ENCODE assay signal across 8 cellular contexts in the genomic region with DNA sequence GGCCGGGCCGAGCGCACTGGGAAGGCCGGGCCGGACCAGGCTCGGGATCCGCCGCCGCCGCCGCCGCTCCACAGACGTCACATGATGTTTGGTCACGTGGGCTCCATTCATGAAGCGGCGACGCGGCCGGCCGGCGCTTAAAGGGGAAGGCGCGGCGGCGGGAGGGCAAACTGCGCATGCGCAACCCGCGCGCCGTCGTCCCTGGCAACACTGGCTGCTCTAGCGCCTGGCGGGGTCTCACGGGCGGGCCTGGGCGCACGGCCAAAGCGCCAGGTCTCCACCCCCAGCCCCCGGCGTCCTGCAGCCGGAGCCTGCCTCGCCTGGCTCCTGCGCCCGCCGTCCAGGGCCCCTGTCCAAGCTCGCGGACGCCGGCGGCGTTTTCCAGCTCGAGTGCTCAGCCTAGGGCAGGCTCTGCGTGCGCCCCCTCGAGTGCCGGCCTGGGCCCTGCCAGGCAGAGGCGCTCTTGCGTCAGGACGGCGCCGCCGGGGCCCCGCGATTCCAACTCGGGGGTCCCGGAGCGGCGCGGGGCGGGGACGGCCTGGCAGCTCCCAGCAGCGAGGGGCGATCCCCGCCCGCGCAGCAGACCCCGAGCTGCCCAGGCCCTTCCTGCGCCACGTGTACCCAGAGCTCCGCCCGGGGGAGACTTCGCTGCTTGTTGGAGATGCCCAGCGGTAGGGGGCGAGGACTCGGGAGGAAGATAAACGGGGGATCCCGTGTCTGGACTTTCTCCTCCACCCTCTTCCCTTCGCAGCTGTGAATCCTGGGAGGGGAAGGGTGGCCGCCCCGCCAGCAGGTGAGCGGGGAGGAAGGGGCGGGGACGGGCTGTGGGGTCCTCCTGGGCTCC. TPM values are rescaled to one million over a fixed set of nuclear protein-coding genes. Genes with fewer than 3 reads are reported as not detected.
DNase-seq lines count a peak whose midpoint lies in the region; ATAC-seq and TF ChIP-seq lines count a peak whose summit lies in the region.

Gene MAFG (minus strand): TSS at position 83 of the 844 bp plus-strand sequence. CDS start 4,550 bp downstream, outside the sequence.

- peak; percentile 71 for ATAC-seq in GM19025 (IDR thresholded peaks at IDR 0.05; ENCODE audit: low read depth, unreplicated experiment)
- ATAC-seq in HG03439 (IDR thresholded peaks at IDR 0.05; ENCODE audit: unreplicated experiment) = peak; percentile 54

- DNase-seq in AG10803 (ENCODE audit: low read depth) (peak; percentile 92), NCI-H510A (lab: John Stamatoyannopoulos, UW) (peak; percentile 90), cerebellum (ENCODE audit: low spot score) (peak; percentile 97), kidney glomerular epithelial cell (lab: John Stamatoyannopoulos, UW) (peak; percentile 87)
- DNase-seq in activated CD4-positive, alpha-beta T cell treated with anti-CD3 and anti-CD28 coated beads for 1 hour = peak; percentile 86
- DNase-seq in stimulated activated CD4-positive, alpha-beta T cell treated with anti-CD3 and anti-CD28 coated beads, Interleukin-1b, Interleukin-23, amount 100 ng/mL, for 1 hour (ENCODE audit: low read depth in 2 of 2) = peak; percentile 75

- peak within 1 kb of the TSS; percentile 78 for H3K4me3 ChIP-seq in AG10803 (ENCODE audit: low read length)

- TF ChIP-seq CTCF in AG10803 (conservative IDR thresholded peaks at IDR 0.05; ENCODE audit: low read length) = peak; percentile 19

RNA-seq across cellular contexts. Expression of gene MAFG, which starts in this region (rescaled TPM):
- total RNA-seq in cerebellum = 9.0 TPM

Comparison
In these comparisons a context has a peak if more than half of its experiments do, and no peak if none do; other contexts are left out.
1. Peak in every context shown above with its lines: DNase-seq, ATAC-seq and H3K4me3 ChIP-seq.